19 cellular contexts compared by ENCODE assay signal in the genomic region with DNA sequence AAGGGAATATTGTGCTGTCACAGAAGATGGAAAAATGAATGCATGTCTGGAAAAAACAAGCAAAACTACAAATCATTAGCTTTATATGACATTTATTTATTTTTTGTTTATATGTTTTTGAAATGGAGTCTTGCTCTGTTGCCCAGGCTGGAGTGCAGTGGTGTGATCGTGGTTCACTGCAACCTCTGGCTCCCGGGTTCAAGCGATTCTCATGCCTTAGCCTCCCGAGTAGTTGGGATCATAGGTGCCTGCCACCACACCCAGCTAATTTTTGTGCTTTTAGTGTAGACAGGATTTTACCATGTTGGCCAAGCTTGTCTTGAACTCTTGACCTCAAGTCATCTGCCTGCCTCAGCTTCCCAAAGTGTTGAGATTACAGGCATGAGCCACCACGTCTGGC. TPM values are rescaled to one million over a fixed set of nuclear protein-coding genes. Genes with fewer than 3 reads are reported as not detected.
A peak's percentile ranks its signal among the peaks of the same experiment; 100 is the strongest.
DNase-seq lines count a peak whose midpoint lies in the region; ATAC-seq and TF ChIP-seq lines count a peak whose summit lies in the region.
"Had no signal": no experiment of that assay in that cellular context is flagged by ENCODE, and none has a peak within 500 bp of the region (broad histone marks: within the 10 kb centered on the region; RNA-seq: fewer than 3 reads in every experiment).

No MANE protein-coding gene starts in this region.

- no peak for TF ChIP-seq POLR2A in transverse colon (IDR thresholded peaks at IDR 0.05)

- ATAC-seq in T-cell (replicated peaks in 1 of 4) = no peak
- ATAC-seq in central memory CD8-positive, alpha-beta T cell (replicated peaks; ENCODE audit: extremely low read depth, poor library complexity, severe bottlenecking) = no peak
- peak in 1 of 2 donors; percentile 5 for ATAC-seq in stimulated activated naive B cell treated with anti-CD40 and anti-IgM and Interleukin-4, amounts not matched to agents 10 μg/mL and 1 μg/mL and 100 μg/mL, for 72 hours (replicated peaks)
- ATAC-seq: gastroesophageal sphincter, left lung, pancreas had no signal

- no peak overlapping the region for H3K27ac ChIP-seq in transverse colon
- H3K27ac ChIP-seq: breast epithelium, left lung, pancreas, SJCRH30, testis had no signal

- H3K4me1 ChIP-seq in transverse colon = peaks cover 0 to 6% (median 4%) of the 10 kb centered on the region in 4 donors
- H3K4me1 ChIP-seq: left lung, pancreas, SJCRH30 had no signal

- no peaks in the 10 kb centered on the region for H3K36me3 ChIP-seq in transverse colon
- H3K36me3 ChIP-seq: breast epithelium, left lung, pancreas had no signal

- no peaks in the 10 kb centered on the region for H3K27me3 Mint-ChIP-seq in activated naive CD4-positive, alpha-beta T cell treated with anti-CD3 and anti-CD28 coated beads, Interleukin-2, amount 50 U/mL, for 24 hours
- H3K27me3 Mint-ChIP-seq in T-cell = no peaks in the 10 kb centered on the region
- no peaks in the 10 kb centered on the region for H3K27me3 Mint-ChIP-seq in central memory CD8-positive, alpha-beta T cell
- H3K27me3 Mint-ChIP-seq in stimulated activated naive B cell treated with anti-CD40 and anti-IgM and Interleukin-4, amounts not matched to agents 10 μg/mL and 1 μg/mL and 100 μg/mL, for 72 hours = no peaks in the 10 kb centered on the region

- CTCF ChIA-PET in T-cell (lab: Charles Lee) = interaction anchor here (0.6 to 1.0 kb wide), 3 partner anchors 15 to 117 kb away, joined by 3 to 7 read pairs (median 6); no protein-coding TSS in a partner anchor

- in situ Hi-C loops in transverse colon (cut with MboI; ENCODE audit: low pct_ligation_motif_present in 1 of 4, low pct_unique_long_range_greater_than_20kb in 1 of 4, low sequenced_read_pairs in 3 of 4) = no loop called here

- no peak for TF ChIP-seq CTCF in transverse colon (IDR thresholded peaks at IDR 0.05)

- TF ChIP-seq EP300 in transverse colon (IDR thresholded peaks at IDR 0.05; ENCODE audit: low read depth) = no peak

- intact Hi-C loops in transverse colon (cut with DNase I; ENCODE audit: low total_unique reads) = no loop called here

- H3K27me3 ChIP-seq in transverse colon = no peaks in the 10 kb centered on the region
- H3K27me3 ChIP-seq: breast epithelium, dorsolateral prefrontal cortex, gastroesophageal sphincter, left lung, pancreas, SJCRH30, testis had no signal

- H3K9me3 Mint-ChIP-seq in activated naive CD4-positive, alpha-beta T cell treated with anti-CD3 and anti-CD28 coated beads, Interleukin-2, amount 50 U/mL, for 24 hours = no peaks in the 10 kb centered on the region
- H3K9me3 Mint-ChIP-seq in T-cell = no peaks in the 10 kb centered on the region
- H3K9me3 Mint-ChIP-seq in central memory CD8-positive, alpha-beta T cell = no peaks in the 10 kb centered on the region
- H3K9me3 Mint-ChIP-seq in stimulated activated naive B cell treated with anti-CD40 and anti-IgM and Interleukin-4, amounts not matched to agents 10 μg/mL and 1 μg/mL and 100 μg/mL, for 72 hours = no peaks in the 10 kb centered on the region

- H3K27ac Mint-ChIP-seq in activated naive CD4-positive, alpha-beta T cell treated with anti-CD3 and anti-CD28 coated beads, Interleukin-2, amount 50 U/mL, for 24 hours = peak overlapping the region; percentile 71
- H3K27ac Mint-ChIP-seq in T-cell = peak overlapping the region; percentile 84 to 86
- H3K27ac Mint-ChIP-seq in central memory CD8-positive, alpha-beta T cell (ENCODE audit: low read depth) = peak overlapping the region; percentile 5
- peak overlapping the region; percentile 94 for H3K27ac Mint-ChIP-seq in stimulated activated naive B cell treated with anti-CD40 and anti-IgM and Interleukin-4, amounts not matched to agents 10 μg/mL and 1 μg/mL and 100 μg/mL, for 72 hours

- POLR2A ChIA-PET in T-cell (lab: Charles Lee) = interaction anchor here in 1 of 2 donors (0.6 kb wide), 1 partner anchor 28 kb away, joined by 3 read pairs; no protein-coding TSS in a partner anchor

- H3K4me1 Mint-ChIP-seq in activated naive CD4-positive, alpha-beta T cell treated with anti-CD3 and anti-CD28 coated beads, Interleukin-2, amount 50 U/mL, for 24 hours = peaks cover 64% of the 10 kb centered on the region
- peaks cover 59 to 71% (median 62%) of the 10 kb centered on the region in 3 donors for H3K4me1 Mint-ChIP-seq in T-cell
- H3K4me1 Mint-ChIP-seq in central memory CD8-positive, alpha-beta T cell = peaks cover 55% of the 10 kb centered on the region
- H3K4me1 Mint-ChIP-seq in stimulated activated naive B cell treated with anti-CD40 and anti-IgM and Interleukin-4, amounts not matched to agents 10 μg/mL and 1 μg/mL and 100 μg/mL, for 72 hours = peaks cover 40 to 66% of the 10 kb centered on the region in 2 donors

- no peak for DNase-seq in activated naive CD4-positive, alpha-beta T cell treated with Interleukin-2 at 50 U/mL for 16 hours
- DNase-seq in T-cell (no peak), SKM-1 treated with dmso at 0.1 percent for 144 hours (lab: John Stamatoyannopoulos, UW; ENCODE audit: unreplicated experiment) (no peak), transverse colon (no peak), AG08395 (ENCODE audit: low spot score) (no peak)
- no peak for DNase-seq in central memory CD8-positive, alpha-beta T cell (ENCODE audit: low spot score in 2 of 2)
- DNase-seq in stimulated activated naive B cell treated with anti-CD40 and anti-IgM and Interleukin-4, amounts not matched to agents 10 μg/mL and 1 μg/mL and 100 μg/mL, for 72 hours = no peak
- DNase-seq: activated CD4-positive, alpha-beta T cell treated with anti-CD3 and anti-CD28 coated beads, Interleukin-2, amount 50 U/mL, for 48 hours; dorsolateral prefrontal cortex; left lung; NCI-H2029 treated with DMSO at 0.1 percent for 48 hours; NCI-H510A; pancreas; SJCRH30; stimulated activated CD4-positive, alpha-beta T cell treated with anti-CD3 and anti-CD28 coated beads, Interleukin-4, amount 100 ng/mL, for 1 hour; testis had no signal

- no peak overlapping the region for H3K4me3 ChIP-seq in transverse colon
- H3K4me3 ChIP-seq: breast epithelium, dorsolateral prefrontal cortex, gastroesophageal sphincter, left lung, pancreas, SJCRH30, testis had no signal

- no peaks in the 10 kb centered on the region for H3K9me3 ChIP-seq in transverse colon
- H3K9me3 ChIP-seq: breast epithelium, gastroesophageal sphincter, left lung, pancreas, SJCRH30, testis had no signal

- 85 to 91% methylated on average over 5 of the region's 5 CpGs for WGBS in transverse colon (ENCODE audit: low coverage in 1 of 2), 2 donors

- H3K36me3 Mint-ChIP-seq in activated naive CD4-positive, alpha-beta T cell treated with anti-CD3 and anti-CD28 coated beads, Interleukin-2, amount 50 U/mL, for 24 hours = peaks cover 15% of the 10 kb centered on the region
- H3K36me3 Mint-ChIP-seq in T-cell = peaks cover 26% of the 10 kb centered on the region
- H3K36me3 Mint-ChIP-seq in central memory CD8-positive, alpha-beta T cell (ENCODE audit: insufficient read depth) = peaks cover 23% of the 10 kb centered on the region
- H3K36me3 Mint-ChIP-seq in stimulated activated naive B cell treated with anti-CD40 and anti-IgM and Interleukin-4, amounts not matched to agents 10 μg/mL and 1 μg/mL and 100 μg/mL, for 72 hours = peaks cover 31 to 60% of the 10 kb centered on the region in 2 donors

- H3K4me3 Mint-ChIP-seq in activated naive CD4-positive, alpha-beta T cell treated with anti-CD3 and anti-CD28 coated beads, Interleukin-2, amount 50 U/mL, for 24 hours = peak overlapping the region; percentile 26
- H3K4me3 Mint-ChIP-seq in T-cell = peak overlapping the region; percentile 25 to 56 (median 28)
- peak overlapping the region; percentile 19 for H3K4me3 Mint-ChIP-seq in central memory CD8-positive, alpha-beta T cell
- H3K4me3 Mint-ChIP-seq in stimulated activated naive B cell treated with anti-CD40 and anti-IgM and Interleukin-4, amounts not matched to agents 10 μg/mL and 1 μg/mL and 100 μg/mL, for 72 hours = peak overlapping the region; percentile 65

RNA-seq across cellular contexts. Expression of a gene that starts 8.5 kb away (rescaled TPM):
- total RNA-seq in T-cell (100 to 1,000 TPM in 4 of 5 donors, 10 to 100 TPM in 1; 90.8 to 110 (median 103) TPM), transverse colon (10 to 100 TPM; 21.0 to 47.6 (median 36.3) TPM)

RNA-seq across cellular contexts. Expression of a gene that starts 15.6 kb away (rescaled TPM):
- total RNA-seq in T-cell (100 to 1,000 TPM; 151 to 180 (median 177) TPM), transverse colon (10 to 100 TPM; 32.0 to 52.6 (median 41.1) TPM)

Comparison
In these comparisons a context has a peak if more than half of its experiments do, and no peak if none do; other contexts are left out.
1. H3K27ac Mint-ChIP-seq: peak in every context shown above with its lines; median percentile 94 in stimulated activated naive B cell treated with anti-CD40 and anti-IgM and Interleukin-4, amounts not matched to agents 10 μg/mL and 1 μg/mL and 100 μg/mL, for 72 hours; 85 in T-cell; 71 in activated naive CD4-positive, alpha-beta T cell treated with anti-CD3 and anti-CD28 coated beads, Interleukin-2, amount 50 U/mL, for 24 hours; 5 in central memory CD8-positive, alpha-beta T cell.